Comparison of ENCODE assay signal across 17 cellular contexts in genomic region chr21:42147386-42148020, GRCh38.
"Had no signal": no experiment of that assay in that cellular context is flagged by ENCODE, and none has a peak within 500 bp of the region (broad histone marks: within the 10 kb centered on the region; RNA-seq: fewer than 3 reads in every experiment).

No MANE protein-coding gene starts in this region.

- H3K4me3 Mint-ChIP-seq: activated CD8-positive, alpha-beta T cell treated with anti-CD3 and anti-CD28 coated beads for 36 hours; mesothelial cell of epicardium had no signal

- H3K36me3 Mint-ChIP-seq: mesothelial cell of epicardium had no signal

- H3K4me2 ChIP-seq: hepatocyte had no signal

- H2AFZ ChIP-seq: hepatocyte had no signal

- H3K27me3 Mint-ChIP-seq: activated CD8-positive, alpha-beta T cell treated with anti-CD3 and anti-CD28 coated beads for 36 hours had no signal

- FAIRE-seq: astrocyte, colon had no signal

- H3K27ac Mint-ChIP-seq: activated CD8-positive, alpha-beta T cell treated with anti-CD3 and anti-CD28 coated beads for 36 hours; activated T-helper 2 cell treated with anti-CD3 and anti-CD28 coated beads, Interferon-gamma antibody, Interleukin-2, Interleukin-4, amounts not matched to agents 10 μg/mL and 5 μg/mL and 100 μg/mL, durations not matched to agents 14 hours and 24 hours and 36 hours; mesothelial cell of epicardium had no signal

- H3K9me3 ChIP-seq: psoas muscle had no signal

- H3K36me3 ChIP-seq: cardiac muscle cell had no signal

- ATAC-seq: psoas muscle; stimulated activated naive CD8-positive, alpha-beta T cell treated with anti-CD3 and anti-CD28 coated beads, Interleukin-15, Interleukin-2, amounts not matched to agents 100 U/mL and 50 U/mL, for 24 hours had no signal

- DNase-seq: activated CD4-positive, alpha-beta T cell treated with anti-CD3 and anti-CD28 coated beads for 4 hours; effector memory CD4-positive, alpha-beta T cell; nucleus accumbens; SIG-M5; stimulated activated CD4-positive, alpha-beta T cell treated with anti-CD3 and anti-CD28 coated beads, Interleukin-2, amount 100 ng/mL, for 48 hours; stimulated activated naive CD8-positive, alpha-beta T cell treated with anti-CD3 and anti-CD28 coated beads, Interleukin-15, Interleukin-2, amounts not matched to agents 100 U/mL and 50 U/mL, for 24 hours; SW 1271; T1000 had no signal

- H3K4me1 ChIP-seq: psoas muscle had no signal

- H3K9me3 Mint-ChIP-seq: activated CD8-positive, alpha-beta T cell treated with anti-CD3 and anti-CD28 coated beads for 36 hours; activated T-helper 2 cell treated with anti-CD3 and anti-CD28 coated beads, Interferon-gamma antibody, Interleukin-2, Interleukin-4, amounts not matched to agents 10 μg/mL and 5 μg/mL and 100 μg/mL, durations not matched to agents 14 hours and 24 hours and 36 hours; mesothelial cell of epicardium had no signal

- H3K27me3 ChIP-seq: cardiac muscle cell, hepatocyte had no signal

- H3K4me3 ChIP-seq: cardiac muscle cell, hepatocyte, psoas muscle had no signal

- H3K27ac ChIP-seq: cardiac muscle cell, hepatocyte, psoas muscle, VCaP had no signal

- H3K79me2 ChIP-seq: hepatocyte had no signal
